In the genomic region with DNA sequence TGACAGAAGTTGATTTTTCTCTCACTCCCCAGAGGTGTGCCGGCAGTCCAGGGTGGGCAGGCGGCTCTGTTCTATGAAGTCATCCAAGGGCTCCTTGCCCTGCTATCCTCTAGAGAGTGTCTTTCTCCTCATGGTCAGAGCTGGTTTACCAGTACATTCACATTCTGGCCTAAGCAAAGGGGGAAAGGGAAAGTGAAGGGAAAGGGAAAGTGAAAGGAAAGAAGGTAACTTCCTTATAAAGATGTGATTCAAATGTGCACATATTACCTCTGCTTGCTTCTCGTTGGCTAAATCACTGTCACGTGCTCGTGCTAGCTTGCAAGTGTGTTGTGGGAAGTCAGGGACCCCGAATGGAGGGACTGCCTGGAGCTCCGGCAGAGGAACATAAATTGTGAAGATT, we compare ENCODE assay signal across 8 cellular contexts. TPM values are rescaled to one million over a fixed set of nuclear protein-coding genes. Genes with fewer than 3 reads are reported as not detected.
DNase-seq lines count a peak whose midpoint lies in the region; ATAC-seq and TF ChIP-seq lines count a peak whose summit lies in the region.

No MANE protein-coding gene starts in this region.

- H3K4me3 Mint-ChIP-seq in IgD-negative memory B cell: peak overlapping the region; percentile 34 to 90 (median 74)
- peak overlapping the region; percentile 21 for H3K4me3 Mint-ChIP-seq in activated CD8-positive, alpha-beta memory T cell treated with anti-CD3 and anti-CD28 coated beads, Interleukin-2, amount 10 ng/mL, durations not matched to agents 7 days and 5 days

- peak; percentile 41 for DNase-seq in EL
- DNase-seq in activated CD8-positive, alpha-beta memory T cell treated with anti-CD3 and anti-CD28 coated beads, Interleukin-2, amount 10 ng/mL, durations not matched to agents 7 days and 5 days: peak; percentile 59
- DNase-seq in lung (ENCODE audit: low spot score): peak; percentile 34
- DNase-seq in cerebellar cortex (ENCODE audit: low spot score): no peak
- DNase-seq in coronary artery (ENCODE audit: low spot score): no peak

- H3K4me3 ChIP-seq in lung (no peak overlapping the region), coronary artery (no peak overlapping the region)

- H3K9me3 ChIP-seq in lung (ENCODE audit: control insufficient read depth in 2 of 2, insufficient read depth in 1 of 2, low read length in 1 of 2): no peaks in the 10 kb centered on the region

- H3K36me3 ChIP-seq in lung (ENCODE audit: control insufficient read depth in 2 of 2, insufficient read depth in 2 of 2, low read length in 2 of 2): no peaks in the 10 kb centered on the region

- peaks cover 2% of the 10 kb centered on the region for H3K36me3 Mint-ChIP-seq in IgD-negative memory B cell
- H3K36me3 Mint-ChIP-seq in activated CD8-positive, alpha-beta memory T cell treated with anti-CD3 and anti-CD28 coated beads, Interleukin-2, amount 10 ng/mL, durations not matched to agents 7 days and 5 days: peaks cover 4% of the 10 kb centered on the region

- TF ChIP-seq CTCF in lung (IDR thresholded peaks at IDR 0.05; ENCODE audit: control extremely low read depth, extremely low read depth) (no peak), coronary artery (IDR thresholded peaks at IDR 0.05) (no peak)

- WGBS in lung, 2 donors: 61 to 63% methylated on average over 7 of the region's 7 CpGs

- no peaks in the 10 kb centered on the region for H3K27me3 ChIP-seq in lung (ENCODE audit: control insufficient read depth, insufficient read depth)

- ATAC-seq in activated CD8-positive, alpha-beta memory T cell treated with anti-CD3 and anti-CD28 coated beads, Interleukin-2, amount 10 ng/mL, durations not matched to agents 7 days and 5 days: peak; percentile 9
- ATAC-seq in lung (ENCODE audit: insufficient read depth, low FRiP score) (no peak), HG03280 (IDR thresholded peaks at IDR 0.05; ENCODE audit: unreplicated experiment) (no peak), HG03025 (IDR thresholded peaks at IDR 0.05; ENCODE audit: low FRiP score, unreplicated experiment) (no peak)

- no peaks in the 10 kb centered on the region for H3K9me3 Mint-ChIP-seq in IgD-negative memory B cell
- H3K9me3 Mint-ChIP-seq in activated CD8-positive, alpha-beta memory T cell treated with anti-CD3 and anti-CD28 coated beads, Interleukin-2, amount 10 ng/mL, durations not matched to agents 7 days and 5 days (ENCODE audit: low read depth): no peaks in the 10 kb centered on the region

- CTCF ChIA-PET in activated CD8-positive, alpha-beta memory T cell treated with anti-CD3 and anti-CD28 coated beads, Interleukin-2, amount 10 ng/mL, durations not matched to agents 7 days and 5 days (lab: Charles Lee): interaction anchor here (0.6 to 4.1 kb wide), 4 partner anchors 36 to 238 kb away, joined by 3 to 22 read pairs (median 3); no protein-coding TSS in a partner anchor

- no peak overlapping the region for H3K27ac ChIP-seq in lung (ENCODE audit: low read depth in 1 of 2, low read length in 1 of 2)
- no peak overlapping the region for H3K27ac ChIP-seq in coronary artery

- peaks cover 26 to 32% (median 29%) of the 10 kb centered on the region in 3 donors for H3K4me1 Mint-ChIP-seq in IgD-negative memory B cell
- peaks cover 35% of the 10 kb centered on the region for H3K4me1 Mint-ChIP-seq in activated CD8-positive, alpha-beta memory T cell treated with anti-CD3 and anti-CD28 coated beads, Interleukin-2, amount 10 ng/mL, durations not matched to agents 7 days and 5 days

- peaks cover under 1% of the 10 kb centered on the region for H3K27me3 Mint-ChIP-seq in IgD-negative memory B cell
- peaks cover 2% of the 10 kb centered on the region for H3K27me3 Mint-ChIP-seq in activated CD8-positive, alpha-beta memory T cell treated with anti-CD3 and anti-CD28 coated beads, Interleukin-2, amount 10 ng/mL, durations not matched to agents 7 days and 5 days

- H3K4me1 ChIP-seq in lung (ENCODE audit: control insufficient read depth in 2 of 2, insufficient read depth in 2 of 2, low read length in 2 of 2): peaks cover 4% of the 10 kb centered on the region in 2 donors

- H3K27ac Mint-ChIP-seq in IgD-negative memory B cell: peak overlapping the region; percentile 10 to 86 (median 21)
- no peak overlapping the region for H3K27ac Mint-ChIP-seq in activated CD8-positive, alpha-beta memory T cell treated with anti-CD3 and anti-CD28 coated beads, Interleukin-2, amount 10 ng/mL, durations not matched to agents 7 days and 5 days

RNA-seq across cellular contexts. Expression of a gene that starts 2.9 kb away (rescaled TPM):
- 57.7 TPM for polyA plus RNA-seq in IgD-negative memory B cell
- total RNA-seq in activated CD8-positive, alpha-beta memory T cell treated with anti-CD3 and anti-CD28 coated beads, Interleukin-2, amount 10 ng/mL, durations not matched to agents 7 days and 5 days: 10 to 100 TPM; 42.0 to 44.2 TPM
- total RNA-seq in lung: 10 to 100 TPM in 1 of 2 donors, 1 to 10 TPM in 1; 9.3 to 40.1 TPM
- 10 to 100 TPM; 39.1 to 69.3 TPM for polyA plus RNA-seq in lung

RNA-seq across cellular contexts. Expression of a gene that starts 26.9 kb away (rescaled TPM):
- polyA plus RNA-seq in IgD-negative memory B cell: 5.0 TPM
- total RNA-seq in activated CD8-positive, alpha-beta memory T cell treated with anti-CD3 and anti-CD28 coated beads, Interleukin-2, amount 10 ng/mL, durations not matched to agents 7 days and 5 days: 10 to 100 TPM; 22.9 to 24.4 TPM
- 10 to 100 TPM; 12.3 to 19.7 TPM for total RNA-seq in lung
- polyA plus RNA-seq in lung: 1 to 10 TPM; 8.2 to 8.3 TPM

Comparison
In these comparisons a context has a peak if more than half of its experiments do, and no peak if none do; other contexts are left out.
1. DNase-seq: peak in EL (single experiment), activated CD8-positive, alpha-beta memory T cell treated with anti-CD3 and anti-CD28 coated beads, Interleukin-2, amount 10 ng/mL, durations not matched to agents 7 days and 5 days (single experiment) and lung (single experiment); none in cerebellar cortex (single experiment) and coronary artery (single experiment).